ENCODE assay signal across 1 cellular context in genomic region chr11:62669420-62670161, GRCh38.
TF ChIP-seq lines count a peak whose summit lies in the region.

No MANE protein-coding gene starts in this region.

TF ChIP-seq in K562, 482 proteins besides CTCF, POLR2A, EP300 and RAD21 (continued from another document):
- no peak for TF ChIP-seq ZNF277 (CRISPR knock-in tag; IDR thresholded peaks at IDR 0.05; ENCODE audit: borderline replicate concordance)
- no peak for TF ChIP-seq RCOR1 (IDR thresholded peaks at IDR 0.05; ENCODE audit: borderline replicate concordance in 1 of 2, low read depth in 2 of 2, low read length in 2 of 2)
- no peak for TF ChIP-seq HMGN3 (IDR thresholded peaks at IDR 0.05; ENCODE audit: borderline replicate concordance, extremely low read depth, insufficient read length, low read depth, low read length)
- TF ChIP-seq ZHX1 (conservative IDR thresholded peaks at IDR 0.05; ENCODE audit: low read length): no peak
